ENCODE assay signal across 17 cellular contexts in genomic region chr18:3135536-3135935, GRCh38.
DNase-seq lines count a peak whose midpoint lies in the region; TF ChIP-seq lines count a peak whose summit lies in the region.
"Had no signal": no experiment of that assay in that cellular context is flagged by ENCODE, and none has a peak within 500 bp of the region (broad histone marks: within the 10 kb centered on the region; RNA-seq: fewer than 3 reads in every experiment).

No MANE protein-coding gene starts in this region.

- H3K4me3 ChIP-seq in dorsolateral prefrontal cortex (peak overlapping the region in 10 of 59 donors; percentile 1 to 37 (median 16)), mesenchymal stem cell (ENCODE audit: insufficient read depth in 1 of 2, low read depth in 1 of 2, low read length in 2 of 2) (no peak overlapping the region), coronary artery (no peak overlapping the region)
- H3K4me3 ChIP-seq: BLaER1 treated with 17β-estradiol and CSF1 and Interleukin-3, amounts not matched to agents 10 nM and 100 nM; HAP-1 had no signal

- H3K27me3 ChIP-seq in dorsolateral prefrontal cortex (no peaks in the 10 kb centered on the region), mesenchymal stem cell (ENCODE audit: control insufficient read depth in 1 of 2, insufficient read depth in 1 of 2, low read length in 2 of 2) (no peaks in the 10 kb centered on the region)
- H3K27me3 ChIP-seq: BLaER1 treated with 17β-estradiol and CSF1 and Interleukin-3, amounts not matched to agents 10 nM and 100 nM had no signal

- no peaks in the 10 kb centered on the region for H3K4me1 ChIP-seq in mesenchymal stem cell (ENCODE audit: control insufficient read depth, insufficient read depth, low read depth, low read length)
- H3K4me1 ChIP-seq: BLaER1 treated with 17β-estradiol and CSF1 and Interleukin-3, amounts not matched to agents 10 nM and 100 nM; HAP-1 had no signal

- H3K27ac ChIP-seq in dorsolateral prefrontal cortex (peak overlapping the region in 31 of 59 donors; percentile 1 to 78 (median 42)), mesenchymal stem cell (ENCODE audit: low read length, poor library complexity, severe bottlenecking) (no peak overlapping the region), coronary artery (no peak overlapping the region)
- H3K27ac ChIP-seq: BLaER1 treated with 17β-estradiol and CSF1 and Interleukin-3, amounts not matched to agents 10 nM and 100 nM had no signal

- no peak overlapping the region for H4K8ac ChIP-seq in mesenchymal stem cell (ENCODE audit: low read length)

- H3K18ac ChIP-seq in mesenchymal stem cell (ENCODE audit: low read depth in 1 of 2, low read length in 2 of 2), result no peak overlapping the region

- H2BK5ac ChIP-seq in mesenchymal stem cell (ENCODE audit: low read depth, low read length, poor library complexity, severe bottlenecking), result no peak overlapping the region

- no peak overlapping the region for H3K14ac ChIP-seq in mesenchymal stem cell (ENCODE audit: low read length in 2 of 2)

- H3K4ac ChIP-seq in mesenchymal stem cell (ENCODE audit: low read depth in 1 of 2, low read length in 2 of 2), result no peak overlapping the region

- H3K23ac ChIP-seq in mesenchymal stem cell (ENCODE audit: low read length in 2 of 2), result no peak overlapping the region

- TF ChIP-seq CTCF in dorsolateral prefrontal cortex (IDR thresholded peaks at IDR 0.05 in 54 of 56, conservative IDR thresholded peaks at IDR 0.05 in 2 of 56; ENCODE audit: low read depth in 1 of 56, partially characterized antibody in 56 of 56), result no peak
- TF ChIP-seq CTCF in coronary artery (IDR thresholded peaks at IDR 0.05), result no peak

- no peak overlapping the region for H2BK15ac ChIP-seq in mesenchymal stem cell (ENCODE audit: low read depth, poor library complexity, severe bottlenecking)

- no peak overlapping the region for H3K4me2 ChIP-seq in mesenchymal stem cell (ENCODE audit: low read length, poor library complexity, severe bottlenecking)
- H3K4me2 ChIP-seq: BLaER1 treated with 17β-estradiol and CSF1 and Interleukin-3, amounts not matched to agents 10 nM and 100 nM had no signal

- intact Hi-C loops in dorsolateral prefrontal cortex (cut with DNase I), result loop anchor here in 1 of 2 donors (10.0 kb wide), 1 partner anchor 121 kb away; the partner anchor contains the start of gene LPIN2

- H3K79me1 ChIP-seq in mesenchymal stem cell (replicated peaks; ENCODE audit: low read length, poor library complexity, severe bottlenecking), result no peaks in the 10 kb centered on the region

- peak overlapping the region; percentile 1 for H2AFZ ChIP-seq in mesenchymal stem cell (ENCODE audit: low read depth, low read length)

- no peak overlapping the region for H2AK5ac ChIP-seq in mesenchymal stem cell (ENCODE audit: low read length, severe bottlenecking)

- H3K36me3 ChIP-seq in mesenchymal stem cell (ENCODE audit: control insufficient read depth in 1 of 2, insufficient read depth in 2 of 2, low read depth in 1 of 2, low read length in 2 of 2), result no peaks in the 10 kb centered on the region
- H3K36me3 ChIP-seq: BLaER1 treated with 17β-estradiol and CSF1 and Interleukin-3, amounts not matched to agents 10 nM and 100 nM; HAP-1 had no signal

- H4K91ac ChIP-seq in mesenchymal stem cell (ENCODE audit: low read length), result no peak overlapping the region

- H2BK12ac ChIP-seq in mesenchymal stem cell (ENCODE audit: low read length in 2 of 2), result no peak overlapping the region

- H2BK120ac ChIP-seq in mesenchymal stem cell (ENCODE audit: low read depth, low read length), result no peak overlapping the region

- peak; percentile 75 for DNase-seq in Ammon's horn (ENCODE audit: low spot score)
- peak in 3 of 10 donors; percentile 8 to 46 (median 28) for DNase-seq in dorsolateral prefrontal cortex
- DNase-seq in mesenchymal stem cell, result no peak
- peak; percentile 85 for DNase-seq in pons (ENCODE audit: low spot score)
- no peak for DNase-seq in coronary artery (ENCODE audit: low spot score)
- no peak for DNase-seq in amniotic stem cell (lab: John Stamatoyannopoulos, UW)
- no peak for DNase-seq in DMS 273 treated with DMSO at 0.1 percent for 48 hours (lab: John Stamatoyannopoulos, UW)
- no peak for DNase-seq in NCI-H2029 treated with DMSO at 0.1 percent for 48 hours (lab: John Stamatoyannopoulos, UW)
- DNase-seq: GDM1; NCI-H187 treated with DMSO at 0.1 percent for 48 hours; NCI-H2171; NCI-H446; NCI-H69; NK-92 treated with Interleukin-12 subunit alpha and Interleukin-12 subunit beta, amount 100 ng/mL, for 24 hours; SHP77 treated with DMSO at 0.1 percent for 48 hours had no signal

- H3K9me3 ChIP-seq in mesenchymal stem cell (ENCODE audit: control insufficient read depth, low read length), result no peaks in the 10 kb centered on the region
- H3K9me3 ChIP-seq: HAP-1 had no signal

- H3K9ac ChIP-seq in mesenchymal stem cell (ENCODE audit: low read length), result no peak overlapping the region
- H3K9ac ChIP-seq: BLaER1 treated with 17β-estradiol and CSF1 and Interleukin-3, amounts not matched to agents 10 nM and 100 nM had no signal

- WGBS in mesenchymal stem cell, result 89% methylated on average over 6 of the region's 10 CpGs

Comparison
In these comparisons a context has a peak if more than half of its experiments do, and no peak if none do; other contexts are left out.
1. DNase-seq: peak in Ammon's horn (single experiment) and pons (single experiment); none in mesenchymal stem cell (single experiment), coronary artery (single experiment), amniotic stem cell (single experiment), DMS 273 treated with DMSO at 0.1 percent for 48 hours (single experiment) and NCI-H2029 treated with DMSO at 0.1 percent for 48 hours (single experiment).
2. H3K27ac ChIP-seq: peak in dorsolateral prefrontal cortex (31 of 59); none in mesenchymal stem cell (single experiment) and coronary artery (0 of 2).